In genomic region chr3:129005526-129006303, GRCh38 we compare ENCODE assay signal across 1 cellular context.
A peak's percentile ranks its signal among the peaks of the same experiment; 100 is the strongest.
TF ChIP-seq lines count a peak whose summit lies in the region.

No MANE protein-coding gene starts in this region.

TF ChIP-seq in HepG2, 621 proteins besides CTCF, POLR2A, EP300 and RAD21 (continued from another document and continues in another):
- TF ChIP-seq ZNF770 (CRISPR knock-in tag; IDR thresholded peaks at IDR 0.05): peak; percentile 94
- TF ChIP-seq HIC2 (CRISPR knock-in tag; IDR thresholded peaks at IDR 0.05; ENCODE audit: low read depth): no peak
- 0 out of 2 replicates have a peak, but pooled peaks have one; percentile 34 for TF ChIP-seq ZNF124 (CRISPR knock-in tag; IDR thresholded peaks at IDR 0.05)
- 0 out of 2 replicates have a peak, but pooled peaks have one; percentile 36 for TF ChIP-seq ZNF878 (CRISPR knock-in tag; IDR thresholded peaks at IDR 0.05)
- TF ChIP-seq SMAD3 (CRISPR knock-in tag; IDR thresholded peaks at IDR 0.05): 0 out of 2 replicates have a peak, but pooled peaks have one; percentile 19
- TF ChIP-seq TEAD3 (CRISPR knock-in tag; optimal IDR thresholded peaks at IDR 0.05; ENCODE audit: borderline replicate concordance): peak; percentile 48
- TF ChIP-seq ZNF574 (CRISPR knock-in tag; IDR thresholded peaks at IDR 0.05): peak; percentile 26; the same call in 1 of the 2 replicates
- no peak for TF ChIP-seq GTF3A (CRISPR knock-in tag; conservative IDR thresholded peaks at IDR 0.05)
- no peak for TF ChIP-seq ZNF775 (CRISPR knock-in tag; IDR thresholded peaks at IDR 0.05; ENCODE audit: borderline replicate concordance)
- no peak for TF ChIP-seq KAT2B (IDR thresholded peaks at IDR 0.05; ENCODE audit: borderline replicate concordance, low read depth, low read length)
- 0 out of 2 replicates have a peak, but pooled peaks have one; percentile 29 for TF ChIP-seq POGZ (CRISPR knock-in tag; IDR thresholded peaks at IDR 0.05)
- TF ChIP-seq ZNF800 (CRISPR knock-in tag; IDR thresholded peaks at IDR 0.05): peak; percentile 60; the same call in 1 of the 2 replicates
- peak; percentile 71; the same call in 1 of the 2 replicates for TF ChIP-seq ZNF792 (CRISPR knock-in tag; IDR thresholded peaks at IDR 0.05)
- peak; percentile 59 for TF ChIP-seq ZFY (CRISPR knock-in tag; IDR thresholded peaks at IDR 0.05)
- 0 out of 2 replicates have a peak, but pooled peaks have one; percentile 26 for TF ChIP-seq MED1 (CRISPR knock-in tag; IDR thresholded peaks at IDR 0.05)
- 0 out of 2 replicates have a peak, but pooled peaks have one; percentile 22 for TF ChIP-seq ZNF788 (CRISPR knock-in tag; IDR thresholded peaks at IDR 0.05; ENCODE audit: borderline replicate concordance)
- TF ChIP-seq ARID5B (CRISPR knock-in tag; IDR thresholded peaks at IDR 0.05): peak; percentile 60; the same call in 1 of the 2 replicates
- peak; percentile 85 for TF ChIP-seq MYPOP (CRISPR knock-in tag; IDR thresholded peaks at IDR 0.05)
- 0 out of 2 replicates have a peak, but pooled peaks have one; percentile 17 for TF ChIP-seq SP2 (CRISPR knock-in tag; IDR thresholded peaks at IDR 0.05)
- 0 out of 2 replicates have a peak, but pooled peaks have one; percentile 11 for TF ChIP-seq KDM1A (CRISPR knock-in tag; IDR thresholded peaks at IDR 0.05)
- 0 out of 2 replicates have a peak, but pooled peaks have one; percentile 16 for TF ChIP-seq MYC (CRISPR knock-in tag; IDR thresholded peaks at IDR 0.05; ENCODE audit: borderline replicate concordance)
- no peak for TF ChIP-seq JUNB (CRISPR knock-in tag; IDR thresholded peaks at IDR 0.05; ENCODE audit: borderline replicate concordance)
- 0 out of 2 replicates have a peak, but pooled peaks have one; percentile 33 for TF ChIP-seq ZNF710 (CRISPR knock-in tag; IDR thresholded peaks at IDR 0.05; ENCODE audit: borderline replicate concordance)
- peak; percentile 48; the same call in 1 of the 2 replicates for TF ChIP-seq HDAC2 (CRISPR knock-in tag; IDR thresholded peaks at IDR 0.05)
- no peak for TF ChIP-seq NR0B2 (CRISPR knock-in tag; IDR thresholded peaks at IDR 0.05)
- TF ChIP-seq ZNF552 (CRISPR knock-in tag; IDR thresholded peaks at IDR 0.05; ENCODE audit: borderline replicate concordance): no peak
- 0 out of 2 replicates have a peak, but pooled peaks have one; percentile 40 for TF ChIP-seq ZNF580 (CRISPR knock-in tag; IDR thresholded peaks at IDR 0.05; ENCODE audit: borderline replicate concordance, low read depth)
- peak; percentile 14; the same call in 1 of the 2 replicates for TF ChIP-seq GABPA (IDR thresholded peaks at IDR 0.05; ENCODE audit: low read depth, low read length)
- peak; percentile 76 for TF ChIP-seq GABPA (CRISPR knock-in tag; IDR thresholded peaks at IDR 0.05; ENCODE audit: low read depth)
- TF ChIP-seq ERF (CRISPR knock-in tag; IDR thresholded peaks at IDR 0.05): no peak
- TF ChIP-seq ZNF225 (CRISPR knock-in tag; IDR thresholded peaks at IDR 0.05): no peak
- TF ChIP-seq NCOA2 (CRISPR knock-in tag; IDR thresholded peaks at IDR 0.05): peak; percentile 31; the same call in 1 of the 2 replicates
- TF ChIP-seq RXRA (CRISPR knock-in tag; IDR thresholded peaks at IDR 0.05): peak; percentile 28; the same call in 1 of the 2 replicates
- no peak for TF ChIP-seq POGK (CRISPR knock-in tag; conservative IDR thresholded peaks at IDR 0.05)
